In the genomic region with DNA sequence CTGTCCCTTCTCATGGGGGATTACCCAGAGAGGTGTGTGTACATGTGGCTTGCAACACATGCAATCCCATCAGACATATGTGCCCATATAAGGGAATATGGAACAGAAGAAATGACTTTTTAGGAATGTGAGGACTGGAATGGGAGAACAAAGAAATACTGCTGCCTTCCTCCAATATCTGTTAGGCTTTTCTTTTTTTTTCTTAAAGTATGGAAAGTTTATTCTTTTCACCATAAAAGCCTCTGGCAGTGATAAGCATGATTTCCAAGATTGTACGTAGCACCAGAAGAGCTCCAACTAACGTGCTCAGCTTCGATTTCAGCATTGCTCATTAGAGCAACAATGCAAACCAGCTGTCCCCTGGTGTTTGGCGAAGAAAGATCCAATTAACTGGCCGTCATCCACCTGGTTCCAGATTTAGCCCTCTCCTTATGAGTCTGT, we compare ENCODE assay signal across 14 cellular contexts.
DNase-seq lines count a peak whose midpoint lies in the region; ATAC-seq and TF ChIP-seq lines count a peak whose summit lies in the region.
"Had no signal": no experiment of that assay in that cellular context is flagged by ENCODE, and none has a peak within 500 bp of the region (broad histone marks: within the 10 kb centered on the region; RNA-seq: fewer than 3 reads in every experiment).

No MANE protein-coding gene starts in this region.

- no peak overlapping the region for H2AFZ ChIP-seq in hepatocyte

- peak; percentile 56 for DNase-seq in BJ (ENCODE audit: low read depth)
- DNase-seq in RWPE2 (ENCODE audit: low spot score) = no peak
- no peak for DNase-seq in hepatocyte (ENCODE audit: low spot score)
- DNase-seq in T-cell = no peak
- no peak for DNase-seq in HuH-7.5 (ENCODE audit: low spot score)
- DNase-seq: activated T-cell treated with anti-CD3 and anti-CD28 coated beads for 4 hours; hypothalamus; lower lobe of right lung; ovary; stimulated activated CD4-positive, alpha-beta T cell treated with anti-CD3 and anti-CD28 coated beads, Interleukin-2, amount 100 ng/mL, for 24 hours had no signal

- peaks cover 0 to 3% of the 10 kb centered on the region in 2 donors for H3K27me3 Mint-ChIP-seq in T-cell
- H3K27me3 Mint-ChIP-seq: stimulated activated memory B cell treated with anti-CD40 and anti-IgM and Interleukin-4, amounts not matched to agents 10 μg/mL and 1 μg/mL and 100 μg/mL, for 72 hours had no signal

- no peaks in the 10 kb centered on the region for H3K36me3 ChIP-seq in BJ (ENCODE audit: control insufficient read depth, insufficient read depth, low read length)
- no peaks in the 10 kb centered on the region for H3K36me3 ChIP-seq in HUES64 (ENCODE audit: insufficient read depth, low read length)
- no peaks in the 10 kb centered on the region for H3K36me3 ChIP-seq in RWPE2 (ENCODE audit: low read depth)
- no peaks in the 10 kb centered on the region for H3K36me3 ChIP-seq in hepatocyte (replicated peaks; ENCODE audit: insufficient read depth, low read depth)
- H3K36me3 ChIP-seq: lower lobe of right lung, ovary had no signal

- peak overlapping the region; percentile 32; the same call in 1 of the 2 replicates for H3K9ac ChIP-seq in HUES64 (ENCODE audit: low read depth, low read length)

- H3K4me1 ChIP-seq in HUES64 (ENCODE audit: insufficient read depth, low read length) (peaks cover 61% of the 10 kb centered on the region), RWPE2 (ENCODE audit: insufficient read depth, poor library complexity, severe bottlenecking) (peaks cover 5% of the 10 kb centered on the region), hepatocyte (ENCODE audit: insufficient read depth) (peaks cover 21% of the 10 kb centered on the region)

- H3K36me3 Mint-ChIP-seq in T-cell = no peaks in the 10 kb centered on the region
- H3K36me3 Mint-ChIP-seq: stimulated activated memory B cell treated with anti-CD40 and anti-IgM and Interleukin-4, amounts not matched to agents 10 μg/mL and 1 μg/mL and 100 μg/mL, for 72 hours had no signal

- TF ChIP-seq CTCF in BJ (IDR thresholded peaks at IDR 0.05; ENCODE audit: insufficient read depth, low read depth, low read length) (no peak), RWPE2 (IDR thresholded peaks at IDR 0.05; ENCODE audit: poor library complexity, severe bottlenecking) (no peak), hepatocyte (IDR thresholded peaks at IDR 0.05; ENCODE audit: poor library complexity) (no peak)

- H3K27ac Mint-ChIP-seq in T-cell = no peak overlapping the region
- H3K27ac Mint-ChIP-seq: stimulated activated memory B cell treated with anti-CD40 and anti-IgM and Interleukin-4, amounts not matched to agents 10 μg/mL and 1 μg/mL and 100 μg/mL, for 72 hours had no signal

- ATAC-seq in RWPE2 (ENCODE audit: low read depth) (0 out of 3 replicates have a peak, but pooled peaks have one; percentile 23), GM21717 (IDR thresholded peaks at IDR 0.05; ENCODE audit: unreplicated experiment) (no peak), T-cell (replicated peaks in 1 of 4) (no peak), GM18520 (IDR thresholded peaks at IDR 0.05; ENCODE audit: unreplicated experiment) (no peak)
- ATAC-seq: lower lobe of right lung; stimulated activated memory B cell treated with anti-CD40 and anti-IgM and Interleukin-4, amounts not matched to agents 10 μg/mL and 1 μg/mL and 100 μg/mL, for 72 hours had no signal

- H3K79me2 ChIP-seq in hepatocyte = no peaks in the 10 kb centered on the region

- H3K4me1 Mint-ChIP-seq in T-cell = no peaks in the 10 kb centered on the region
- H3K4me1 Mint-ChIP-seq: stimulated activated memory B cell treated with anti-CD40 and anti-IgM and Interleukin-4, amounts not matched to agents 10 μg/mL and 1 μg/mL and 100 μg/mL, for 72 hours had no signal

- no peaks in the 10 kb centered on the region for H4K20me1 ChIP-seq in hepatocyte (ENCODE audit: insufficient read depth, poor library complexity, severe bottlenecking)

- H3K4me3 Mint-ChIP-seq in T-cell = no peak overlapping the region
- H3K4me3 Mint-ChIP-seq: stimulated activated memory B cell treated with anti-CD40 and anti-IgM and Interleukin-4, amounts not matched to agents 10 μg/mL and 1 μg/mL and 100 μg/mL, for 72 hours had no signal

- 75% methylated on average over 5 of the region's 5 CpGs for WGBS in HUES64
- 58% methylated on average over 5 of the region's 5 CpGs for WGBS in hepatocyte (ENCODE audit: low lambda C conversion rate, missing lambda C conversion rate)

- H3K4me3 ChIP-seq in BJ (ENCODE audit: low read depth, low read length) (no peak overlapping the region), HUES64 (ENCODE audit: low read length) (no peak overlapping the region; the same call in 1 of the 2 replicates), RWPE2 (ENCODE audit: severe bottlenecking) (no peak overlapping the region), hepatocyte (no peak overlapping the region)
- H3K4me3 ChIP-seq: lower lobe of right lung, ovary had no signal

- no peaks in the 10 kb centered on the region for H3K27me3 ChIP-seq in BJ (ENCODE audit: control insufficient read depth, insufficient read depth, low read length)
- H3K27me3 ChIP-seq in HUES64 (ENCODE audit: insufficient read depth, low read length) = no peaks in the 10 kb centered on the region
- no peaks in the 10 kb centered on the region for H3K27me3 ChIP-seq in RWPE2 (ENCODE audit: insufficient read depth, poor library complexity, severe bottlenecking)
- H3K27me3 ChIP-seq in hepatocyte = no peaks in the 10 kb centered on the region
- H3K27me3 ChIP-seq: ovary had no signal

- H3K27ac ChIP-seq in HUES64 (ENCODE audit: low read depth, low read length) (peak overlapping the region; percentile 6; the same call in 1 of the 2 replicates), RWPE2 (ENCODE audit: poor library complexity, severe bottlenecking) (no peak overlapping the region), hepatocyte (peak overlapping the region; percentile 33)
- H3K27ac ChIP-seq: lower lobe of right lung, ovary had no signal

- CTCF ChIA-PET in BJ (lab: Yijun Ruan, JAX) = no interaction called here
- CTCF ChIA-PET in T-cell (lab: Charles Lee) = no interaction called here

- no peaks in the 10 kb centered on the region for H3K9me3 ChIP-seq in HUES64 (ENCODE audit: insufficient read depth, low read depth, low read length)
- no peaks in the 10 kb centered on the region for H3K9me3 ChIP-seq in RWPE2 (ENCODE audit: severe bottlenecking)
- no peaks in the 10 kb centered on the region for H3K9me3 ChIP-seq in hepatocyte (ENCODE audit: low read depth)
- H3K9me3 ChIP-seq: lower lobe of right lung, ovary had no signal

- H3K9me3 Mint-ChIP-seq in T-cell = no peaks in the 10 kb centered on the region
- H3K9me3 Mint-ChIP-seq: stimulated activated memory B cell treated with anti-CD40 and anti-IgM and Interleukin-4, amounts not matched to agents 10 μg/mL and 1 μg/mL and 100 μg/mL, for 72 hours had no signal

- H3K9me2 ChIP-seq in hepatocyte (replicated peaks; ENCODE audit: insufficient read depth) = no peaks in the 10 kb centered on the region

- POLR2A ChIA-PET in BJ (lab: Charles Lee) (no interaction called here), T-cell (lab: Charles Lee) (no interaction called here)

- H3K4me2 ChIP-seq in hepatocyte = peak overlapping the region; percentile 5
